ENCODE assay signal across 2 cellular contexts in genomic region chr6:79188885-79189505, GRCh38.
TF ChIP-seq lines count a peak whose summit lies in the region.

No MANE protein-coding gene starts in this region.

TF ChIP-seq in HepG2, 621 proteins besides CTCF, POLR2A, EP300 and RAD21 (continues in another document):
- no peak for TF ChIP-seq PRDM4 (CRISPR knock-in tag; IDR thresholded peaks at IDR 0.05; ENCODE audit: borderline replicate concordance)
- TF ChIP-seq ZBTB40 (IDR thresholded peaks at IDR 0.05), result no peak
- TF ChIP-seq ZBTB40 (CRISPR knock-in tag; IDR thresholded peaks at IDR 0.05), result no peak
- TF ChIP-seq, protein P1, sequence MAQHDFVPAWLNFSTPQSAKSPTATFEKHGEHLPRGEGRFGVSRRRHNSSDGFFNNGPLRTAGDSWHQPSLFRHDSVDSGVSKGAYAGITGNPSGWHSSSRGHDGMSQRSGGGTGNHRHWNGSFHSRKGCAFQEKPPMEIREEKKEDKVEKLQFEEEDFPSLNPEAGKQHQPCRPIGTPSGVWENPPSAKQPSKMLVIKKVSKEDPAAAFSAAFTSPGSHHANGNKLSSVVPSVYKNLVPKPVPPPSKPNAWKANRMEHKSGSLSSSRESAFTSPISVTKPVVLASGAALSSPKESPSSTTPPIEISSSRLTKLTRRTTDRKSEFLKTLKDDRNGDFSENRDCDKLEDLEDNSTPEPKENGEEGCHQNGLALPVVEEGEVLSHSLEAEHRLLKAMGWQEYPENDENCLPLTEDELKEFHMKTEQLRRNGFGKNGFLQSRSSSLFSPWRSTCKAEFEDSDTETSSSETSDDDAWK (CRISPR knock-in tag; IDR thresholded peaks at IDR 0.05), result no peak

TF ChIP-seq in endothelial cell of umbilical vein, 7 proteins besides CTCF, POLR2A, EP300 and RAD21:
- TF ChIP-seq GATA2 (IDR thresholded peaks at IDR 0.05; ENCODE audit: insufficient read depth, insufficient read length, low read depth, low read length), result no peak
- no peak for TF ChIP-seq JUN (IDR thresholded peaks at IDR 0.05; ENCODE audit: borderline replicate concordance, insufficient read depth, insufficient read length, low read depth)
- TF ChIP-seq MYC (IDR thresholded peaks at IDR 0.05; ENCODE audit: low read depth, low read length), result no peak
- TF ChIP-seq, protein P2, sequence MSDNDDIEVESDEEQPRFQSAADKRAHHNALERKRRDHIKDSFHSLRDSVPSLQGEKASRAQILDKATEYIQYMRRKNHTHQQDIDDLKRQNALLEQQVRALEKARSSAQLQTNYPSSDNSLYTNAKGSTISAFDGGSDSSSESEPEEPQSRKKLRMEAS (IDR thresholded peaks at IDR 0.05; ENCODE audit: insufficient read depth, insufficient read length), result no peak
- TF ChIP-seq POLR2AphosphoS5 (IDR thresholded peaks at IDR 0.05; ENCODE audit: insufficient read depth, low read depth, low read length), result no peak
- no peak for TF ChIP-seq EZH2 (IDR thresholded peaks at IDR 0.05; ENCODE audit: borderline replicate concordance, low read depth, low read length, severe bottlenecking)
- no peak for TF ChIP-seq FOS (IDR thresholded peaks at IDR 0.05; ENCODE audit: borderline replicate concordance, insufficient read depth, low read length)
